7 cellular contexts compared by ENCODE assay signal in the genomic region with DNA sequence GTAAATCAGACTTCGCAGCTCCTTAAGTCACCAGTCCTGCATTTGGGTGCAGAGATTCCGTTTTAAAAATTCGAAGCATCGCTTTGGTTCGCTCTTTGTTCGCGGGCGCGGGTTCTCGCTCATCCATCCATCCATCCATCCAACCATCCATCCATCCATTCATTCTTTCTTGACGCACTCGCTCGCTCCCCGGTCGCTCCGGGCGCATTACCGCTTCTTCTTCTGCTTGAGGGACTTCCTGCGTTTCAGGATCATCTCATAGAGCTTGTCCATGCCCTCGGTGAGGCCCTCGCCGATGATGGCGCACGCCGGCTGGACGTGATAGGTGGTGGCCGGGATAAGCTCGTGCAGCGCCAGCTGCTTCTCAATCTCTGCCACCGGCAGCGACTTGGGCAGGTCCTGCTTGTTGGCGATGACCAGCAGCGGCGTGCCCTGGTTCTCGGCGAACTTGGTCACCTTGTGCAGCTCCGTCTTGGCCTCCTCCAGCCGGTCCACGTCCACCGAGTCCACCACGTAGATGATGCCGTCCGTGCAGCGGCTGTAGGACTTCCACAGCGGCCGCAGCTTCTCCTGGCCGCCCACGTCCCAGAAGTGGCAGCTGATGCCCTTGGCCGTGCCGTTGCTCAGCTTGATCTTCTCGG. TPM values are rescaled to one million over a fixed set of nuclear protein-coding genes. Genes with fewer than 3 reads are reported as not detected.
A peak's percentile ranks its signal among the peaks of the same experiment; 100 is the strongest.
DNase-seq lines count a peak whose midpoint lies in the region; ATAC-seq and TF ChIP-seq lines count a peak whose summit lies in the region.

No MANE protein-coding gene starts in this region.

- TF ChIP-seq CTCF in retinal pigment epithelial cell (conservative IDR thresholded peaks at IDR 0.05; ENCODE audit: low read depth, low read length), result no peak

- H3K9me3 ChIP-seq in KOPT-K1 (ENCODE audit: insufficient read depth, low read length, poor library complexity, severe bottlenecking), result no peaks in the 10 kb centered on the region

- H3K27ac ChIP-seq in KOPT-K1 (ENCODE audit: low read depth, low read length, poor library complexity, severe bottlenecking), result peak overlapping the region; percentile 98

- peaks cover 48% of the 10 kb centered on the region for H3K36me3 ChIP-seq in KOPT-K1 (ENCODE audit: insufficient read depth, low read length)

- ATAC-seq in GM18502 (IDR thresholded peaks at IDR 0.05; ENCODE audit: poor library complexity, unreplicated experiment) (peak; percentile 15), left cardiac atrium (peak in 1 of 2 donors; percentile 3), HG02852 (IDR thresholded peaks at IDR 0.05; ENCODE audit: unreplicated experiment) (no peak)

- intact Hi-C loops in left cardiac atrium (cut with DNase I), result loop anchor here in 1 of 2 donors (5.0 kb wide), 1 partner anchor 159 kb away; no protein-coding TSS in a partner anchor

- peak; percentile 43 for DNase-seq in activated naive CD4-positive, alpha-beta T cell treated with Interleukin-2 at 50 U/mL for 16 hours
- DNase-seq in left cardiac atrium (peak; percentile 38), retinal pigment epithelial cell (ENCODE audit: low read depth) (no peak)
- DNase-seq in effector CD4-positive, alpha-beta T cell, result no peak

- peak overlapping the region; percentile 97 for H3K4me3 ChIP-seq in retinal pigment epithelial cell (ENCODE audit: low read length)

RNA-seq across cellular contexts. Expression of a gene that starts 1.0 kb away (rescaled TPM):
- total RNA-seq in left cardiac atrium, result 1 to 10 TPM; 4.2 to 9.2 TPM

Comparison
In these comparisons a context has a peak if more than half of its experiments do, and no peak if none do; other contexts are left out.
1. DNase-seq: peak in activated naive CD4-positive, alpha-beta T cell treated with Interleukin-2 at 50 U/mL for 16 hours (single experiment) and left cardiac atrium (single experiment); none in retinal pigment epithelial cell (single experiment) and effector CD4-positive, alpha-beta T cell (single experiment).